Comparison of ENCODE assay signal across 1 cellular context in the genomic region with DNA sequence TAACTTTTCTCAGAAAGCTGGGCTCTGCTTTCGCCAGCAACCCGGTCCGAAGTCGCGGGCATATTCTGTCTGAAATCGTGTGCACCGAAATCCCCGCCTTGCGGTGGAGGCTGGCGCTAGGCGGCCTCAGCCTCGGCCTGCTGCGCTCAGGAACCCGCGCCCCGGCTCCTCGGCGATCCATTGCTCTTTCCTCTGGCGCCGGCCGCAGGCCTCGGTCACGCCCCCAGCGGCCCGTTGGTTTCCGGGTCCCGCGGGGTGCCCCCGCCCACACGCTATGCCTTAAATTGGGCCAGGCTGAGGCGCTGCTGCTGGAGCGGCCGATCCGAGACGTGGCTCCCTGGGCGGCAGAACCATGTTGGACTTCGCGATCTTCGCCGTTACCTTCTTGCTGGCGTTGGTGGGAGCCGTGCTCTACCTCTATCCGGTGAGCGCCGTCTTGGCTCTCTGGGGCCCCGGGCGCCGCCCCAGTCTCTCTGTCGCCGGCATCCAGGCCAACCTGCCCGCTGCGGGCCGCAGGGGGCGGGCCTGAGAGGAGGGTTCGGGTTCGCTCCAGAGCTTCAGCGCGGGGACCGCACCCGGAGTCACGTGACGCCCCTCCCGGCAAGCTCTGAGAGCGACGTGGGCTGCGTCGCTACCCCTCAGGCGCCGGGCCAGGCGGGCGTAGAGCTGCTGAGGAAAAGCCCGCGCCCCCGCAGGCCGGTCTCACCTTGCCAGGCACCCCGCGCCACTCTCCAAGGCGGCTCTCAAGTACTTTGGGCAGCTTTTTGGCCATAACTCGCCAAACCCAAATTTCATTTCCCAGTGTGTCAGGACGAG.
TF ChIP-seq lines count a peak whose summit lies in the region.

A gene with protein sequence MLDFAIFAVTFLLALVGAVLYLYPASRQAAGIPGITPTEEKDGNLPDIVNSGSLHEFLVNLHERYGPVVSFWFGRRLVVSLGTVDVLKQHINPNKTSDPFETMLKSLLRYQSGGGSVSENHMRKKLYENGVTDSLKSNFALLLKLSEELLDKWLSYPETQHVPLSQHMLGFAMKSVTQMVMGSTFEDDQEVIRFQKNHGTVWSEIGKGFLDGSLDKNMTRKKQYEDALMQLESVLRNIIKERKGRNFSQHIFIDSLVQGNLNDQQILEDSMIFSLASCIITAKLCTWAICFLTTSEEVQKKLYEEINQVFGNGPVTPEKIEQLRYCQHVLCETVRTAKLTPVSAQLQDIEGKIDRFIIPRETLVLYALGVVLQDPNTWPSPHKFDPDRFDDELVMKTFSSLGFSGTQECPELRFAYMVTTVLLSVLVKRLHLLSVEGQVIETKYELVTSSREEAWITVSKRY (plus strand): TSS at position 308 of the 816 bp plus-strand sequence. CDS start 45 bp downstream, at position 353.

TF ChIP-seq in K562, 482 proteins besides CTCF, POLR2A, EP300 and RAD21 (continued from another document and continues in another):
- TF ChIP-seq PHF20 (IDR thresholded peaks at IDR 0.05; ENCODE audit: partially characterized antibody) = peak; percentile 83
- no peak for TF ChIP-seq ZNF175 (CRISPR knock-in tag; IDR thresholded peaks at IDR 0.05; ENCODE audit: low read depth)
- no peak for TF ChIP-seq MEF2D (tag; conservative IDR thresholded peaks at IDR 0.05; ENCODE audit: low read depth)
- no peak for TF ChIP-seq ZNF764 (CRISPR knock-in tag; IDR thresholded peaks at IDR 0.05; ENCODE audit: low read depth)
- TF ChIP-seq ZNF696 (CRISPR knock-in tag; conservative IDR thresholded peaks at IDR 0.05) = no peak
- no peak for TF ChIP-seq NR2C2 (CRISPR knock-in tag; IDR thresholded peaks at IDR 0.05)
- TF ChIP-seq NR2C2 (tag; IDR thresholded peaks at IDR 0.05) = peak; percentile 83
- TF ChIP-seq ZNF143 (CRISPR knock-in tag; IDR thresholded peaks at IDR 0.05) = no peak
- TF ChIP-seq CBX5 (IDR thresholded peaks at IDR 0.05; ENCODE audit: borderline replicate concordance, low read depth) = peak; percentile 30; the same call in 1 of the 2 replicates
- no peak for TF ChIP-seq NFE2L1 (tag; IDR thresholded peaks at IDR 0.05; ENCODE audit: borderline replicate concordance, low read depth)
- TF ChIP-seq NFIC (IDR thresholded peaks at IDR 0.05) = peak; percentile 63
- TF ChIP-seq ARHGAP35 (IDR thresholded peaks at IDR 0.05; ENCODE audit: partially characterized antibody) = no peak
- TF ChIP-seq HDGF (IDR thresholded peaks at IDR 0.05) = no peak
- no peak for TF ChIP-seq CBX2 (IDR thresholded peaks at IDR 0.05; ENCODE audit: insufficient read depth, low read length, poor library complexity, severe bottlenecking)
- TF ChIP-seq ZNF584 (CRISPR knock-in tag; IDR thresholded peaks at IDR 0.05; ENCODE audit: low read depth) = no peak
- TF ChIP-seq CAMTA2 (CRISPR knock-in tag; conservative IDR thresholded peaks at IDR 0.05) = 0 out of 2 replicates have a peak, but pooled peaks have one; percentile 50
- 0 out of 2 replicates have a peak, but pooled peaks have one; percentile 57 for TF ChIP-seq GTF2A2 (tag; IDR thresholded peaks at IDR 0.05)
- TF ChIP-seq CTBP1 (IDR thresholded peaks at IDR 0.05; ENCODE audit: borderline replicate concordance) = peak; percentile 86
- TF ChIP-seq, protein P1, sequence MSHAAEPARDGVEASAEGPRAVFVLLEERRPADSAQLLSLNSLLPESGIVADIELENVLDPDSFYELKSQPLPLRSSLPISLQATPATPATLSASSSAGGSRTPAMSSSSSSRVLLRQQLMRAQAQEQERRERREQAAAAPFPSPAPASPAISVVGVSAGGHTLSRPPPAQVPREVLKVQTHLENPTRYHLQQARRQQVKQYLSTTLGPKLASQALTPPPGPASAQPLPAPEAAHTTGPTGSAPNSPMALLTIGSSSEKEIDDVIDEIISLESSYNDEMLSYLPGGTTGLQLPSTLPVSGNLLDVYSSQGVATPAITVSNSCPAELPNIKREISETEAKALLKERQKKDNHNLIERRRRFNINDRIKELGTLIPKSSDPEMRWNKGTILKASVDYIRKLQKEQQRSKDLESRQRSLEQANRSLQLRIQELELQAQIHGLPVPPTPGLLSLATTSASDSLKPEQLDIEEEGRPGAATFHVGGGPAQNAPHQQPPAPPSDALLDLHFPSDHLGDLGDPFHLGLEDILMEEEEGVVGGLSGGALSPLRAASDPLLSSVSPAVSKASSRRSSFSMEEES (CRISPR knock-in tag; IDR thresholded peaks at IDR 0.05) = peak; percentile 99
- TF ChIP-seq, protein P2, sequence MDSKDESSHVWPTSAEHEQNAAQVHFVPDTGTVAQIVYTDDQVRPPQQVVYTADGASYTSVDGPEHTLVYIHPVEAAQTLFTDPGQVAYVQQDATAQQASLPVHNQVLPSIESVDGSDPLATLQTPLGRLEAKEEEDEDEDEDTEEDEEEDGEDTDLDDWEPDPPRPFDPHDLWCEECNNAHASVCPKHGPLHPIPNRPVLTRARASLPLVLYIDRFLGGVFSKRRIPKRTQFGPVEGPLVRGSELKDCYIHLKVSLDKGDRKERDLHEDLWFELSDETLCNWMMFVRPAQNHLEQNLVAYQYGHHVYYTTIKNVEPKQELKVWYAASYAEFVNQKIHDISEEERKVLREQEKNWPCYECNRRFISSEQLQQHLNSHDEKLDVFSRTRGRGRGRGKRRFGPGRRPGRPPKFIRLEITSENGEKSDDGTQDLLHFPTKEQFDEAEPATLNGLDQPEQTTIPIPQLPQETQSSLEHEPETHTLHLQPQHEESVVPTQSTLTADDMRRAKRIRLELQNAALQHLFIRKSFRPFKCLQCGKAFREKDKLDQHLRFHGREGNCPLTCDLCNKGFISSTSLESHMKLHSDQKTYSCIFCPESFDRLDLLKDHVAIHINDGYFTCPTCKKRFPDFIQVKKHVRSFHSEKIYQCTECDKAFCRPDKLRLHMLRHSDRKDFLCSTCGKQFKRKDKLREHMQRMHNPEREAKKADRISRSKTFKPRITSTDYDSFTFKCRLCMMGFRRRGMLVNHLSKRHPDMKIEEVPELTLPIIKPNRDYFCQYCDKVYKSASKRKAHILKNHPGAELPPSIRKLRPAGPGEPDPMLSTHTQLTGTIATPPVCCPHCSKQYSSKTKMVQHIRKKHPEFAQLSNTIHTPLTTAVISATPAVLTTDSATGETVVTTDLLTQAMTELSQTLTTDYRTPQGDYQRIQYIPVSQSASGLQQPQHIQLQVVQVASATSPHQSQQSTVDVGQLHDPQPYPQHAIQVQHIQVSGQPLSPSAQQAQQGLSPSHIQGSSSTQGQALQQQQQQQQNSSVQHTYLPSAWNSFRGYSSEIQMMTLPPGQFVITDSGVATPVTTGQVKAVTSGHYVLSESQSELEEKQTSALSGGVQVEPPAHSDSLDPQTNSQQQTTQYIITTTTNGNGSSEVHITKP (IDR thresholded peaks at IDR 0.05; ENCODE audit: partially characterized antibody) = peak; percentile 49
- TF ChIP-seq FOXP1 (CRISPR knock-in tag; IDR thresholded peaks at IDR 0.05) = no peak
- TF ChIP-seq ZKSCAN3 (CRISPR knock-in tag; IDR thresholded peaks at IDR 0.05) = no peak
- TF ChIP-seq, protein P3, sequence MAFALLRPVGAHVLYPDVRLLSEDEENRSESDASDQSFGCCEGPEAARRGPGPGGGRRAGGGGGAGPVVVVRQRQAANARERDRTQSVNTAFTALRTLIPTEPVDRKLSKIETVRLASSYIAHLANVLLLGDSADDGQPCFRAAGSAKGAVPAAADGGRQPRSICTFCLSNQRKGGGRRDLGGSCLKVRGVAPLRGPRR (CRISPR knock-in tag; IDR thresholded peaks at IDR 0.05) = no peak
- no peak for TF ChIP-seq RBM14 (IDR thresholded peaks at IDR 0.05; ENCODE audit: borderline replicate concordance, insufficient read depth, low read depth, low read length)
- TF ChIP-seq RBM17 (IDR thresholded peaks at IDR 0.05; ENCODE audit: borderline replicate concordance, low read depth, low read length) = no peak
- peak; percentile 79 for TF ChIP-seq KDM5B (IDR thresholded peaks at IDR 0.05; ENCODE audit: insufficient replicate concordance, low read depth, low read length)
- TF ChIP-seq ZNF511 (CRISPR knock-in tag; IDR thresholded peaks at IDR 0.05) = 0 out of 2 replicates have a peak, but pooled peaks have one; percentile 57
- TF ChIP-seq HMG20A (CRISPR knock-in tag; conservative IDR thresholded peaks at IDR 0.05) = no peak
- peak; percentile 90 for TF ChIP-seq LCOR (CRISPR knock-in tag; IDR thresholded peaks at IDR 0.05)
- TF ChIP-seq PTBP1 (IDR thresholded peaks at IDR 0.05; ENCODE audit: low read depth, low read length) = no peak
- TF ChIP-seq, protein P4, sequence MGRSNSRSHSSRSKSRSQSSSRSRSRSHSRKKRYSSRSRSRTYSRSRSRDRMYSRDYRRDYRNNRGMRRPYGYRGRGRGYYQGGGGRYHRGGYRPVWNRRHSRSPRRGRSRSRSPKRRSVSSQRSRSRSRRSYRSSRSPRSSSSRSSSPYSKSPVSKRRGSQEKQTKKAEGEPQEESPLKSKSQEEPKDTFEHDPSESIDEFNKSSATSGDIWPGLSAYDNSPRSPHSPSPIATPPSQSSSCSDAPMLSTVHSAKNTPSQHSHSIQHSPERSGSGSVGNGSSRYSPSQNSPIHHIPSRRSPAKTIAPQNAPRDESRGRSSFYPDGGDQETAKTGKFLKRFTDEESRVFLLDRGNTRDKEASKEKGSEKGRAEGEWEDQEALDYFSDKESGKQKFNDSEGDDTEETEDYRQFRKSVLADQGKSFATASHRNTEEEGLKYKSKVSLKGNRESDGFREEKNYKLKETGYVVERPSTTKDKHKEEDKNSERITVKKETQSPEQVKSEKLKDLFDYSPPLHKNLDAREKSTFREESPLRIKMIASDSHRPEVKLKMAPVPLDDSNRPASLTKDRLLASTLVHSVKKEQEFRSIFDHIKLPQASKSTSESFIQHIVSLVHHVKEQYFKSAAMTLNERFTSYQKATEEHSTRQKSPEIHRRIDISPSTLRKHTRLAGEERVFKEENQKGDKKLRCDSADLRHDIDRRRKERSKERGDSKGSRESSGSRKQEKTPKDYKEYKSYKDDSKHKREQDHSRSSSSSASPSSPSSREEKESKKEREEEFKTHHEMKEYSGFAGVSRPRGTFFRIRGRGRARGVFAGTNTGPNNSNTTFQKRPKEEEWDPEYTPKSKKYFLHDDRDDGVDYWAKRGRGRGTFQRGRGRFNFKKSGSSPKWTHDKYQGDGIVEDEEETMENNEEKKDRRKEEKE (IDR thresholded peaks at IDR 0.05; ENCODE audit: borderline replicate concordance in 1 of 2, control insufficient read depth in 1 of 2, low read depth in 2 of 2, low read length in 1 of 2) = peak in 1 of 2 experiments; percentile 26; a peak in 1 of 4 replicates
- TF ChIP-seq MECOM (CRISPR knock-in tag; IDR thresholded peaks at IDR 0.05) = no peak
- peak; percentile 85 for TF ChIP-seq POLR2H (tag; IDR thresholded peaks at IDR 0.05; ENCODE audit: low read depth)
- peak; percentile 98 for TF ChIP-seq RAD51 (IDR thresholded peaks at IDR 0.05; ENCODE audit: borderline replicate concordance, low read depth)
- TF ChIP-seq ZNF780A (CRISPR knock-in tag; IDR thresholded peaks at IDR 0.05) = no peak
- TF ChIP-seq ZNF212 (CRISPR knock-in tag; IDR thresholded peaks at IDR 0.05) = no peak
- TF ChIP-seq ZNF639 (CRISPR knock-in tag; conservative IDR thresholded peaks at IDR 0.05 in 1 of 2, IDR thresholded peaks at IDR 0.05 in 1 of 2) = peak in 1 of 2 experiments; percentile 34; a peak in 1 of 4 replicates
- no peak for TF ChIP-seq HSF4 (CRISPR knock-in tag; IDR thresholded peaks at IDR 0.05; ENCODE audit: borderline replicate concordance)
- TF ChIP-seq ZNF324 (CRISPR knock-in tag; IDR thresholded peaks at IDR 0.05) = no peak
- TF ChIP-seq ZNF609 (CRISPR knock-in tag; IDR thresholded peaks at IDR 0.05; ENCODE audit: borderline replicate concordance) = no peak
- no peak for TF ChIP-seq KLF13 (tag; IDR thresholded peaks at IDR 0.05; ENCODE audit: borderline replicate concordance, low read depth)
- peak; percentile 19; the same call in 1 of the 2 replicates for TF ChIP-seq BCOR (IDR thresholded peaks at IDR 0.05)
